ENCODE assay signal across 18 cellular contexts in the genomic region with DNA sequence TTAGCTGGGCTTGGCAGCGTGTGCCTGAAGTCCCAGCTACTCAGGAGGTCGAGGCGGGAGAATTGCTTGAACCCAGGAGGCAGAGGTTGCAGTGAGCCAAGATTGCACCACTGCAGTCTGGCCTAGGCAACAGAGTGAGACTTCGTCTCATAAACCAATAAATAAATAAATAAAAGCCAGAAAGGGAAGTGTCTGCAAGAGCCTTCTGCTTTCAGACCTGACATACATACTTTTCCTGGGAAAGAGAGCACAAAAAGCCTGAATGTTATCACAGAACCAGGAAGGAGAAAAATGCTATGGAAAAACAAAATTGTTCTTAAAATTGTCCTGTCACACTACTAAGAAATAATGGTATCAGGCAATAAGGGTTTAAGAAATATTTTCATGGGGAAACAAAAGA.
"Had no signal": no experiment of that assay in that cellular context is flagged by ENCODE, and none has a peak within 500 bp of the region (broad histone marks: within the 10 kb centered on the region; RNA-seq: fewer than 3 reads in every experiment).

No MANE protein-coding gene starts in this region.

- DNase-seq: effector memory CD8-positive, alpha-beta T cell; erythroblast; esophagus squamous epithelium; foreskin melanocyte; glutamatergic neuron; left ventricle myocardium superior; lower lobe of right lung; mucosa of descending colon; naive B cell; stimulated activated CD4-positive, alpha-beta T cell treated with anti-CD3 and anti-CD28 coated beads, Interleukin-12 subunit alpha, Interleukin-12 subunit beta, amount 100 ng/mL, for 4 hours; stimulated activated CD4-positive, alpha-beta T cell treated with anti-CD3 and anti-CD28 coated beads, Interleukin-1b, Interleukin-23, amount 100 ng/mL, for 48 hours; stimulated activated CD4-positive, alpha-beta T cell treated with anti-CD3 and anti-CD28 coated beads, Interleukin-4, amount 100 ng/mL, for 1 hour; stimulated activated CD8-positive, alpha-beta memory T cell treated with anti-CD3 and anti-CD28 coated beads, Interleukin-4, amount 100 ng/mL, for 48 hours; stimulated activated naive CD4-positive, alpha-beta T cell; stimulated activated naive CD8-positive, alpha-beta T cell treated with anti-CD3 and anti-CD28 coated beads, Interleukin-15, amount 100 ng/mL, for 72 hours; transverse colon; upper lobe of right lung; uterus had no signal
